Comparison of ENCODE assay signal across 16 cellular contexts in genomic region chr21:35395728-35396127, GRCh38.
DNase-seq lines count a peak whose midpoint lies in the region; ATAC-seq, FAIRE-seq and TF ChIP-seq lines count a peak whose summit lies in the region.
"Had no signal": no experiment of that assay in that cellular context is flagged by ENCODE, and none has a peak within 500 bp of the region (broad histone marks: within the 10 kb centered on the region; RNA-seq: fewer than 3 reads in every experiment).

No MANE protein-coding gene starts in this region.

- peak overlapping the region in 7 of 11 experiments; percentile 40 to 84 (median 72); a peak in 13 of 22 replicates for H3K4me2 ChIP-seq in BLaER1 treated with 17β-estradiol and CSF1 and Interleukin-3, amounts not matched to agents 10 nM and 100 nM
- H3K4me2 ChIP-seq in keratinocyte (ENCODE audit: control insufficient read depth, extremely low read depth, insufficient read depth, low read depth, low read length), result peak overlapping the region; percentile 28
- H3K4me2 ChIP-seq: BLaER1 had no signal

- H3K27me3 Mint-ChIP-seq in endodermal cell (ENCODE audit: insufficient read depth), result no peaks in the 10 kb centered on the region

- peaks cover 28 to 58% (median 42%) of the 10 kb centered on the region in 10 experiments for H3K4me1 ChIP-seq in BLaER1 treated with 17β-estradiol and CSF1 and Interleukin-3, amounts not matched to agents 10 nM and 100 nM
- H3K4me1 ChIP-seq in keratinocyte (ENCODE audit: control insufficient read depth, extremely low read depth, insufficient read depth, low read length), result peaks cover 29% of the 10 kb centered on the region
- no peaks in the 10 kb centered on the region for H3K4me1 ChIP-seq in endodermal cell (ENCODE audit: control insufficient read depth, insufficient read depth, low read length)

- no peaks in the 10 kb centered on the region for H3K9me1 ChIP-seq in keratinocyte (ENCODE audit: control insufficient read depth, extremely low read depth, insufficient read depth, low read length)

- H3K36me3 ChIP-seq in BLaER1 treated with 17β-estradiol and CSF1 and Interleukin-3, amounts not matched to agents 10 nM and 100 nM, result no peaks in the 10 kb centered on the region
- H3K36me3 ChIP-seq in keratinocyte (ENCODE audit: control insufficient read depth in 2 of 2, extremely low read depth in 1 of 2, insufficient read depth in 2 of 2, low read length in 2 of 2), result no peaks in the 10 kb centered on the region
- H3K36me3 ChIP-seq in endodermal cell (ENCODE audit: control insufficient read depth, insufficient read depth, low read length), result no peaks in the 10 kb centered on the region
- H3K36me3 ChIP-seq: BLaER1 had no signal

- dilution Hi-C loops in keratinocyte (cut with MboI; ENCODE audit: extremely low pct_ligation_motif_present, low sequenced_read_pairs), result no loop called here

- 93 to 100% methylated on average over 1 of the region's 1 CpG for WGBS in endodermal cell (ENCODE audit: insufficient coverage in 1 of 2, insufficient read length in 1 of 2), 2 experiments

- H3K27me3 ChIP-seq in BLaER1 treated with 17β-estradiol and CSF1 and Interleukin-3, amounts not matched to agents 10 nM and 100 nM, result no peaks in the 10 kb centered on the region
- H3K27me3 ChIP-seq in keratinocyte (ENCODE audit: control insufficient read depth, extremely low read depth, insufficient read depth, low read length) (no peaks in the 10 kb centered on the region), endodermal cell (ENCODE audit: control insufficient read depth, insufficient read depth, low read length, poor library complexity, severe bottlenecking) (no peaks in the 10 kb centered on the region)
- H3K27me3 ChIP-seq: BLaER1 had no signal

- H3K4me3 Mint-ChIP-seq in endodermal cell, result no peak overlapping the region
- H3K4me3 Mint-ChIP-seq: stimulated activated effector memory CD8-positive, alpha-beta T cell treated with anti-CD3 and anti-CD28 coated beads, Interleukin-12 subunit alpha, Interleukin-12 subunit beta, amount 100 ng/mL, for 72 hours had no signal

- H3K79me2 ChIP-seq in keratinocyte (ENCODE audit: control insufficient read depth, insufficient read depth, low read length), result no peaks in the 10 kb centered on the region

- no peaks in the 10 kb centered on the region for H3K36me3 Mint-ChIP-seq in endodermal cell (ENCODE audit: low read depth)
- H3K36me3 Mint-ChIP-seq: stimulated activated effector memory CD8-positive, alpha-beta T cell treated with anti-CD3 and anti-CD28 coated beads, Interleukin-12 subunit alpha, Interleukin-12 subunit beta, amount 100 ng/mL, for 72 hours had no signal

- H2AFZ ChIP-seq in keratinocyte (ENCODE audit: control insufficient read depth, low read length), result peak overlapping the region; percentile 73

- peak overlapping the region in 5 of 11 experiments; percentile 12 to 40 (median 28); a peak in 4 of 22 replicates for H3K27ac ChIP-seq in BLaER1 treated with 17β-estradiol and CSF1 and Interleukin-3, amounts not matched to agents 10 nM and 100 nM
- H3K27ac ChIP-seq in keratinocyte (ENCODE audit: control insufficient read depth, insufficient read depth, low read length), result peak overlapping the region; percentile 77
- no peak overlapping the region for H3K27ac ChIP-seq in endodermal cell (ENCODE audit: low read depth, low read length)
- H3K27ac ChIP-seq: BLaER1, SK-N-MC had no signal

- peaks cover 11% of the 10 kb centered on the region for H3K4me1 Mint-ChIP-seq in endodermal cell

- DNase-seq in Kasumi-1 (lab: John Stamatoyannopoulos, UW) (peak; percentile 31 to 52), amniotic stem cell (lab: John Stamatoyannopoulos, UW) (peak; percentile 18), keratinocyte (ENCODE audit: low read depth, low spot score) (peak; percentile 32), endodermal cell (no peak), LoVo (ENCODE audit: low spot score) (no peak)
- DNase-seq: H7, NCI-H187, NCI-H748 treated with DMSO at 0.1 percent for 48 hours, posterior cingulate gyrus had no signal

- peaks cover 0 to 15% (median 4%) of the 10 kb centered on the region in 11 experiments; a peak in 7 of 22 replicates for H3K9me3 ChIP-seq in BLaER1 treated with 17β-estradiol and CSF1 and Interleukin-3, amounts not matched to agents 10 nM and 100 nM (replicated peaks in 1 of 11)
- H3K9me3 ChIP-seq in keratinocyte (ENCODE audit: control insufficient read depth, low read depth, low read length), result no peaks in the 10 kb centered on the region
- H3K9me3 ChIP-seq in endodermal cell (ENCODE audit: control insufficient read depth, low read length), result no peaks in the 10 kb centered on the region
- H3K9me3 ChIP-seq: BLaER1 had no signal

- H4K20me1 ChIP-seq in BLaER1 treated with 17β-estradiol and CSF1 and Interleukin-3, amounts not matched to agents 10 nM and 100 nM, result no peaks in the 10 kb centered on the region
- no peaks in the 10 kb centered on the region for H4K20me1 ChIP-seq in keratinocyte (ENCODE audit: control insufficient read depth, extremely low read depth, insufficient read depth, low read length)
- H4K20me1 ChIP-seq: BLaER1 had no signal

- TF ChIP-seq CTCF in keratinocyte (optimal IDR thresholded peaks at IDR 0.05 in 1 of 3, IDR thresholded peaks at IDR 0.05 in 1 of 3, conservative IDR thresholded peaks at IDR 0.05 in 1 of 3; ENCODE audit: extremely low read depth in 1 of 3, insufficient read depth in 2 of 3, low read length in 3 of 3), result no peak
- no peak for TF ChIP-seq CTCF in endodermal cell (conservative IDR thresholded peaks at IDR 0.05)

- H3K4me3 ChIP-seq in BLaER1 treated with 17β-estradiol and CSF1 and Interleukin-3, amounts not matched to agents 10 nM and 100 nM, result no peak overlapping the region
- H3K4me3 ChIP-seq in keratinocyte (ENCODE audit: control insufficient read depth in 2 of 3, extremely low read depth in 1 of 3, insufficient read depth in 2 of 3, low read depth in 1 of 3, low read length in 3 of 3) (no peak overlapping the region), endodermal cell (ENCODE audit: low read length) (no peak overlapping the region)
- H3K4me3 ChIP-seq: BLaER1, SK-N-MC had no signal

- no peak overlapping the region for H3K27ac Mint-ChIP-seq in endodermal cell
- H3K27ac Mint-ChIP-seq: stimulated activated effector memory CD8-positive, alpha-beta T cell treated with anti-CD3 and anti-CD28 coated beads, Interleukin-12 subunit alpha, Interleukin-12 subunit beta, amount 100 ng/mL, for 72 hours had no signal

- peak; percentile 83 for FAIRE-seq in keratinocyte (lab: Jason Lieb, UNC)
- FAIRE-seq: GM18507 had no signal

- H3K9ac ChIP-seq in BLaER1 treated with 17β-estradiol and CSF1 and Interleukin-3, amounts not matched to agents 10 nM and 100 nM, result no peak overlapping the region
- peak overlapping the region; percentile 46 for H3K9ac ChIP-seq in keratinocyte (ENCODE audit: control insufficient read depth, extremely low read depth, insufficient read depth, low read length)
- H3K9ac ChIP-seq in endodermal cell (ENCODE audit: extremely low read depth, low read length, poor library complexity, severe bottlenecking), result no peak overlapping the region
- H3K9ac ChIP-seq: BLaER1 had no signal

- ATAC-seq in GM21717 (IDR thresholded peaks at IDR 0.05; ENCODE audit: unreplicated experiment) (no peak), GM21737 (IDR thresholded peaks at IDR 0.05; ENCODE audit: unreplicated experiment) (no peak)

- H3K9me3 Mint-ChIP-seq in endodermal cell, result no peaks in the 10 kb centered on the region
- H3K9me3 Mint-ChIP-seq: stimulated activated effector memory CD8-positive, alpha-beta T cell treated with anti-CD3 and anti-CD28 coated beads, Interleukin-12 subunit alpha, Interleukin-12 subunit beta, amount 100 ng/mL, for 72 hours had no signal

Comparison
In these comparisons a context has a peak if more than half of its experiments do, and no peak if none do; other contexts are left out.
1. DNase-seq: peak in Kasumi-1 (2 of 2), amniotic stem cell (single experiment) and keratinocyte (single experiment); none in endodermal cell (single experiment) and LoVo (single experiment).